ENCODE assay signal across 1 cellular context in genomic region chr5:177515580-177515979, GRCh38.
TF ChIP-seq lines count a peak whose summit lies in the region.

No MANE protein-coding gene starts in this region.

TF ChIP-seq in GM12878, 131 proteins besides CTCF, POLR2A, EP300 and RAD21:
- TF ChIP-seq ZNF24 (IDR thresholded peaks at IDR 0.05): no peak
- no peak for TF ChIP-seq HSF1 (IDR thresholded peaks at IDR 0.05; ENCODE audit: low read depth, low read length)
- no peak for TF ChIP-seq CBX5 (IDR thresholded peaks at IDR 0.05; ENCODE audit: low read depth)
- no peak for TF ChIP-seq SMAD1 (IDR thresholded peaks at IDR 0.05; ENCODE audit: low read depth, partially characterized antibody)
- TF ChIP-seq, protein P1, sequence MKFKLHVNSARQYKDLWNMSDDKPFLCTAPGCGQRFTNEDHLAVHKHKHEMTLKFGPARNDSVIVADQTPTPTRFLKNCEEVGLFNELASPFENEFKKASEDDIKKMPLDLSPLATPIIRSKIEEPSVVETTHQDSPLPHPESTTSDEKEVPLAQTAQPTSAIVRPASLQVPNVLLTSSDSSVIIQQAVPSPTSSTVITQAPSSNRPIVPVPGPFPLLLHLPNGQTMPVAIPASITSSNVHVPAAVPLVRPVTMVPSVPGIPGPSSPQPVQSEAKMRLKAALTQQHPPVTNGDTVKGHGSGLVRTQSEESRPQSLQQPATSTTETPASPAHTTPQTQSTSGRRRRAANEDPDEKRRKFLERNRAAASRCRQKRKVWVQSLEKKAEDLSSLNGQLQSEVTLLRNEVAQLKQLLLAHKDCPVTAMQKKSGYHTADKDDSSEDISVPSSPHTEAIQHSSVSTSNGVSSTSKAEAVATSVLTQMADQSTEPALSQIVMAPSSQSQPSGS (IDR thresholded peaks at IDR 0.05; ENCODE audit: low read length): no peak
- TF ChIP-seq PKNOX1 (IDR thresholded peaks at IDR 0.05): no peak
- no peak for TF ChIP-seq BMI1 (IDR thresholded peaks at IDR 0.05; ENCODE audit: borderline replicate concordance)
- TF ChIP-seq SMARCA5 (IDR thresholded peaks at IDR 0.05): no peak
- no peak for TF ChIP-seq ATF7 (IDR thresholded peaks at IDR 0.05; ENCODE audit: low read depth)
- TF ChIP-seq ZNF207 (IDR thresholded peaks at IDR 0.05; ENCODE audit: borderline replicate concordance): no peak
- no peak for TF ChIP-seq NFYA (IDR thresholded peaks at IDR 0.05; ENCODE audit: borderline replicate concordance, low read depth, low read length)
- TF ChIP-seq, protein P2, sequence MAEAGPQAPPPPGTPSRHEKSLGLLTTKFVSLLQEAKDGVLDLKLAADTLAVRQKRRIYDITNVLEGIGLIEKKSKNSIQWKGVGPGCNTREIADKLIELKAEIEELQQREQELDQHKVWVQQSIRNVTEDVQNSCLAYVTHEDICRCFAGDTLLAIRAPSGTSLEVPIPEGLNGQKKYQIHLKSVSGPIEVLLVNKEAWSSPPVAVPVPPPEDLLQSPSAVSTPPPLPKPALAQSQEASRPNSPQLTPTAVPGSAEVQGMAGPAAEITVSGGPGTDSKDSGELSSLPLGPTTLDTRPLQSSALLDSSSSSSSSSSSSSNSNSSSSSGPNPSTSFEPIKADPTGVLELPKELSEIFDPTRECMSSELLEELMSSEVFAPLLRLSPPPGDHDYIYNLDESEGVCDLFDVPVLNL (IDR thresholded peaks at IDR 0.05; ENCODE audit: low read depth, low read length): no peak
- TF ChIP-seq POU2F2 (IDR thresholded peaks at IDR 0.05; ENCODE audit: borderline replicate concordance, low read depth, low read length): no peak
- TF ChIP-seq SIN3A (IDR thresholded peaks at IDR 0.05; ENCODE audit: low read depth, low read length): no peak
- TF ChIP-seq BACH1 (IDR thresholded peaks at IDR 0.05; ENCODE audit: borderline replicate concordance): no peak
- no peak for TF ChIP-seq GABPA (IDR thresholded peaks at IDR 0.05; ENCODE audit: low read depth)
- no peak for TF ChIP-seq RUNX3 (IDR thresholded peaks at IDR 0.05; ENCODE audit: low read length)
